In the genomic region with DNA sequence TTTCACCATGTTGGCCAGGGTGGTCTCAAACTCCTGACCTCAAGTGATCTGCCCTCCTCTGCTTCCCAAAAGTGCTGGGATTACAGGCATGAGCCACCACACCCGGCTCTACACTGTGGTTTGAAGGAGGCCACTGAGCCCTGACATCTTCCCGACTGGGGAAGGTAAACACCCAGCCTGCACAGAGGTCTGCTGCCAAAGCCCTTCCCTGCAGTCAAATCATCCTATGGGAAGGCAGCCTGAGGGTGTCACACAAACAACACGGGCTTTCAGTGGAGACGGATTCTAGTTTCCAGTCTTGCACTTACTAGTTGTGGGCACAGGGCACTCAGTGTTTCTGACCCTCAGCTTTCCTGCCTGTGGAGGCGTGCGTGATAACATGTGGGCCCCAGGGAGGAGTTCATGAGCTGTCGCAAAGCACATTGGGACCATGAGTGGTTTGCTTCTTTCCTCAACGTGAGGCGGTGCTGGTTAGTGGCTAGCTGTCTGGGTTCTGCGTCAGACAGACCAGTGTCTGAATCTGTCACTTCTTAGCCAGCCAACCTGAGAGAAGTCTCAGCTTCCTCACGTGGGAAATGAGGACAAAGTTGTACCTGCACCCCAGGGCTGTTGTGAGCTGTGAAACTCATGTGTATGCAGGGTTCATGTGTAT, we compare ENCODE assay signal across 1 cellular context.
TF ChIP-seq lines count a peak whose summit lies in the region.

No MANE protein-coding gene starts in this region.

TF ChIP-seq in H1, 55 proteins besides CTCF, POLR2A, EP300 and RAD21:
- TF ChIP-seq PHF8 (conservative IDR thresholded peaks at IDR 0.05; ENCODE audit: low read depth, low read length) (no peak), EZH2 (IDR thresholded peaks at IDR 0.05; ENCODE audit: low read depth, low read length, severe bottlenecking) (no peak), HDAC2 (IDR thresholded peaks at IDR 0.05; ENCODE audit: borderline replicate concordance in 1 of 2, low read depth in 2 of 2, low read length in 2 of 2) (no peak), BCL11A (IDR thresholded peaks at IDR 0.05; ENCODE audit: low read depth in 2 of 2, low read length in 2 of 2) (no peak), TBP (IDR thresholded peaks at IDR 0.05; ENCODE audit: low read depth, low read length) (no peak), CEBPB (IDR thresholded peaks at IDR 0.05; ENCODE audit: low read depth, low read length) (no peak), SP4 (IDR thresholded peaks at IDR 0.05; ENCODE audit: low read length) (no peak), CREB1 (IDR thresholded peaks at IDR 0.05) (no peak), YY1 (IDR thresholded peaks at IDR 0.05; ENCODE audit: low read depth, low read length) (no peak), RFX5 (IDR thresholded peaks at IDR 0.05; ENCODE audit: borderline replicate concordance, low read depth, low read length) (no peak), RBBP5 (IDR thresholded peaks at IDR 0.05; ENCODE audit: borderline replicate concordance, low read depth, low read length) (no peak), SIRT6 (IDR thresholded peaks at IDR 0.05; ENCODE audit: low read length) (no peak), NANOG (IDR thresholded peaks at IDR 0.05; ENCODE audit: insufficient read depth, low read depth, low read length, poor library complexity, severe bottlenecking) (no peak)
- TF ChIP-seq, protein P1, sequence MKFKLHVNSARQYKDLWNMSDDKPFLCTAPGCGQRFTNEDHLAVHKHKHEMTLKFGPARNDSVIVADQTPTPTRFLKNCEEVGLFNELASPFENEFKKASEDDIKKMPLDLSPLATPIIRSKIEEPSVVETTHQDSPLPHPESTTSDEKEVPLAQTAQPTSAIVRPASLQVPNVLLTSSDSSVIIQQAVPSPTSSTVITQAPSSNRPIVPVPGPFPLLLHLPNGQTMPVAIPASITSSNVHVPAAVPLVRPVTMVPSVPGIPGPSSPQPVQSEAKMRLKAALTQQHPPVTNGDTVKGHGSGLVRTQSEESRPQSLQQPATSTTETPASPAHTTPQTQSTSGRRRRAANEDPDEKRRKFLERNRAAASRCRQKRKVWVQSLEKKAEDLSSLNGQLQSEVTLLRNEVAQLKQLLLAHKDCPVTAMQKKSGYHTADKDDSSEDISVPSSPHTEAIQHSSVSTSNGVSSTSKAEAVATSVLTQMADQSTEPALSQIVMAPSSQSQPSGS (IDR thresholded peaks at IDR 0.05; ENCODE audit: low read length) = no peak
- TF ChIP-seq, protein P2, sequence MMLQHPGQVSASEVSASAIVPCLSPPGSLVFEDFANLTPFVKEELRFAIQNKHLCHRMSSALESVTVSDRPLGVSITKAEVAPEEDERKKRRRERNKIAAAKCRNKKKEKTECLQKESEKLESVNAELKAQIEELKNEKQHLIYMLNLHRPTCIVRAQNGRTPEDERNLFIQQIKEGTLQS (IDR thresholded peaks at IDR 0.05; ENCODE audit: insufficient read depth, low read depth, low read length) = no peak
TF ChIP-seq in H1: peak in this region for 0.
